Comparison of ENCODE assay signal across 9 cellular contexts in the genomic region with DNA sequence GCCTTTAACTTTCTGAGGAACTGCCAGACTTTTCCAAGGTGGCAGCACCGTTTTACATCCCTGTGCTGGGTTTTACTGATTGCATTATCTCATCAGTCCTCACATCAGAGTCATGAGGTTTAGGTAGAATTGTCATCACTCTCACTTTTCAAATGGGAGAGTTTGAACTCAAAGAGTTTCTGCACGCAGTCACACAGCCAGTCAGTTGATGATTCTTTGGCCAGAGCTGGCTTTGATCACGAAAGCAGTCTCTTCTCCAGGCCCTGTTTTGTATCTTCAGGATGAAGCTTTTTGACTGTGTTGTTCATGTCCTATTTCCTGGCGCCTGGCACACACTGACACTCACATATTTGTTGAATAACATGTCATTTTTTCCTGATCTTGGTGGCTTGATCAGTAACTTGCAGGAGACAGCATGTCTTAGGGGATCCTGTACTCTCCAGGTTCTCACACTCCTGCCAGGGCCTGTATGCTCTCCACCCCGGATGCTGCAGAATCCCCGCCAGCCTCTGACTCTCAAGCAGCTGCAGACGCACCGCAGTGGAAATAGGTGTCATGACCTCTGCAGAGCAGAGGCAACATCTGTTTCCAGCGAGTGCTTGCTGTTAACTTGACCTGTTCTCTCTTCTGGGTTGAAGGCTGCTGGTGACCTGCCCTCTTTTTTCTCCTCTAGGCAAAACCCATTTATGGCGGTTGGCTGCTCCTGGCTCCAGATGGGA. TPM values are rescaled to one million over a fixed set of nuclear protein-coding genes. Genes with fewer than 3 reads are reported as not detected.
DNase-seq lines count a peak whose midpoint lies in the region; TF ChIP-seq lines count a peak whose summit lies in the region.
"Had no signal": no experiment of that assay in that cellular context is flagged by ENCODE, and none has a peak within 500 bp of the region (broad histone marks: within the 10 kb centered on the region; RNA-seq: fewer than 3 reads in every experiment).

No MANE protein-coding gene starts in this region.

- H3K9ac ChIP-seq in SK-N-SH = no peak overlapping the region

- no peak for TF ChIP-seq RAD21 in SK-N-SH (IDR thresholded peaks at IDR 0.05; ENCODE audit: low read length)

- H3K4me3 Mint-ChIP-seq in CD4-positive, alpha-beta memory T cell = peak overlapping the region in 2 of 8 donors; percentile 34 to 44
- no peak overlapping the region for H3K4me3 Mint-ChIP-seq in osteocyte (ENCODE audit: unreplicated experiment)

- no peak overlapping the region for H3K4me3 ChIP-seq in CD4-positive, alpha-beta memory T cell (ENCODE audit: low read length in 2 of 2)
- no peak overlapping the region for H3K4me3 ChIP-seq in SK-N-SH (ENCODE audit: low read depth in 2 of 2, low read length in 1 of 2)
- no peak overlapping the region for H3K4me3 ChIP-seq in fibroblast of mammary gland (ENCODE audit: control insufficient read depth, low read depth, low read length)

- intact Hi-C loops in CD4-positive, alpha-beta memory T cell (cut with micrococcal nuclease) = no loop called here

- TF ChIP-seq EP300 in SK-N-SH (IDR thresholded peaks at IDR 0.05; ENCODE audit: borderline replicate concordance in 1 of 2, low read depth in 1 of 2, low read length in 1 of 2) = peak in 1 of 2 experiments; percentile 17; a peak in 1 of 4 replicates

- H3K27ac ChIP-seq in CD4-positive, alpha-beta memory T cell (ENCODE audit: low read depth, low read length) = no peak overlapping the region
- H3K27ac ChIP-seq in SK-N-SH (ENCODE audit: low read depth in 2 of 2, low read length in 1 of 2) = peak overlapping the region; percentile 8 to 76; a peak in 2 of 4 replicates

- H2AFZ ChIP-seq in SK-N-SH (ENCODE audit: low read depth) = no peak overlapping the region

- peaks cover 36 to 72% (median 48%) of the 10 kb centered on the region in 4 donors for H3K4me1 Mint-ChIP-seq in CD4-positive, alpha-beta memory T cell
- peaks cover 50% of the 10 kb centered on the region for H3K4me1 Mint-ChIP-seq in osteocyte (ENCODE audit: unreplicated experiment)

- DNase-seq in CD4-positive, alpha-beta memory T cell = peak in 2 of 5 donors; percentile 16 to 30
- DNase-seq in SK-N-SH = peak; percentile 68
- peak; percentile 89 for DNase-seq in fibroblast of mammary gland (ENCODE audit: low read depth)
- no peak for DNase-seq in osteocyte (ENCODE audit: extremely low spot score, unreplicated experiment)
- DNase-seq in SW 1271 (lab: John Stamatoyannopoulos, UW) = no peak
- no peak for DNase-seq in NCI-H2029 treated with DMSO at 0.1 percent for 48 hours (lab: John Stamatoyannopoulos, UW)
- no peak for DNase-seq in stimulated activated naive CD4-positive, alpha-beta T cell (lab: John Stamatoyannopoulos, UW)
- DNase-seq in DMS79 treated with DMSO at 0.1 percent for 48 hours (lab: John Stamatoyannopoulos, UW) = no peak
- DNase-seq: NCI-H345 had no signal

- CTCF ChIA-PET in CD4-positive, alpha-beta memory T cell (lab: Charles Lee; ENCODE audit: partially characterized antibody) = interaction anchor here (1.4 kb wide), 1 partner anchor 50 kb away, joined by 3 read pairs; no protein-coding TSS in a partner anchor
- CTCF ChIA-PET in SK-N-SH (lab: Yijun Ruan, JAX) = interaction anchor here (0.8 to 1.0 kb wide), 2 partner anchors 15 to 20 kb away, joined by 3 read pairs; no protein-coding TSS in a partner anchor

- H3K27me3 ChIP-seq in CD4-positive, alpha-beta memory T cell (ENCODE audit: insufficient read depth, low read length) = no peaks in the 10 kb centered on the region
- H3K27me3 ChIP-seq in SK-N-SH (ENCODE audit: insufficient read depth) = no peaks in the 10 kb centered on the region

- H3K4me2 ChIP-seq in SK-N-SH = no peak overlapping the region

- peaks cover 42 to 54% of the 10 kb centered on the region in 2 donors for H3K36me3 Mint-ChIP-seq in CD4-positive, alpha-beta memory T cell
- peaks cover 26% of the 10 kb centered on the region for H3K36me3 Mint-ChIP-seq in osteocyte (ENCODE audit: unreplicated experiment)

- peaks cover 0 to 6% (median 2%) of the 10 kb centered on the region in 8 donors for H3K9me3 Mint-ChIP-seq in CD4-positive, alpha-beta memory T cell
- peaks cover 3% of the 10 kb centered on the region for H3K9me3 Mint-ChIP-seq in osteocyte (ENCODE audit: unreplicated experiment)

- no peaks in the 10 kb centered on the region for H3K9me2 ChIP-seq in SK-N-SH

- H3K4me1 ChIP-seq in CD4-positive, alpha-beta memory T cell (ENCODE audit: insufficient read depth, low read length) = peaks cover 45% of the 10 kb centered on the region
- H3K4me1 ChIP-seq in SK-N-SH (ENCODE audit: control insufficient read depth in 1 of 2, insufficient read depth in 2 of 2, low read depth in 1 of 2, low read length in 1 of 2) = peaks cover 0 to 62% of the 10 kb centered on the region in 2 experiments; a peak in 2 of 4 replicates

- H3F3A ChIP-seq in SK-N-SH (replicated peaks; ENCODE audit: insufficient read depth) = no peaks in the 10 kb centered on the region

- H3K36me3 ChIP-seq in CD4-positive, alpha-beta memory T cell (ENCODE audit: insufficient read depth, low read length) = peaks cover 21% of the 10 kb centered on the region
- H3K36me3 ChIP-seq in SK-N-SH (replicated peaks in 1 of 2; ENCODE audit: control insufficient read depth in 1 of 2, insufficient read depth in 2 of 2, low read length in 1 of 2) = peaks cover 20 to 31% of the 10 kb centered on the region in 2 experiments

- no peaks in the 10 kb centered on the region for H3K27me3 Mint-ChIP-seq in CD4-positive, alpha-beta memory T cell
- no peaks in the 10 kb centered on the region for H3K27me3 Mint-ChIP-seq in osteocyte (ENCODE audit: unreplicated experiment)

- 66% methylated on average over 10 of the region's 10 CpGs for WGBS in SK-N-SH (ENCODE audit: low lambda C conversion rate)

- H3K79me2 ChIP-seq in SK-N-SH (ENCODE audit: insufficient read depth) = peaks cover 100% of the 10 kb centered on the region

- POLR2A ChIA-PET in CD4-positive, alpha-beta memory T cell (lab: Charles Lee; ENCODE audit: partially characterized antibody) = interaction anchor here (0.9 kb wide), 1 partner anchor 39 kb away, joined by 3 read pairs; no protein-coding TSS in a partner anchor
- POLR2A ChIA-PET in SK-N-SH (lab: Yijun Ruan, JAX) = interaction anchor here (0.7 kb wide), 1 partner anchor 43 kb away, joined by 3 read pairs; no protein-coding TSS in a partner anchor

- peak overlapping the region in 6 of 7 donors; percentile 2 to 85 (median 48) for H3K27ac Mint-ChIP-seq in CD4-positive, alpha-beta memory T cell
- H3K27ac Mint-ChIP-seq in osteocyte (ENCODE audit: unreplicated experiment) = peak overlapping the region; percentile 68

- TF ChIP-seq CTCF in SK-N-SH (IDR thresholded peaks at IDR 0.05) (no peak), fibroblast of mammary gland (conservative IDR thresholded peaks at IDR 0.05; ENCODE audit: control insufficient read depth, insufficient read depth, low read depth, low read length) (no peak), osteocyte (IDR thresholded peaks at IDR 0.05) (no peak)

- H4K20me1 ChIP-seq in SK-N-SH (ENCODE audit: insufficient read depth) = peaks cover 98% of the 10 kb centered on the region

- H3K9me3 ChIP-seq in CD4-positive, alpha-beta memory T cell (ENCODE audit: control insufficient read depth in 1 of 2, low read length in 2 of 2) = no peaks in the 10 kb centered on the region
- H3K9me3 ChIP-seq in SK-N-SH = no peaks in the 10 kb centered on the region

TF ChIP-seq in SK-N-SH, 30 proteins besides CTCF, POLR2A, EP300 and RAD21:
- TF ChIP-seq POLR2AphosphoS5 (IDR thresholded peaks at IDR 0.05; ENCODE audit: low read depth, low read length) = no peak
- TF ChIP-seq SIN3A (IDR thresholded peaks at IDR 0.05; ENCODE audit: borderline replicate concordance, low read depth, low read length) = no peak
- TF ChIP-seq RCOR1 (IDR thresholded peaks at IDR 0.05; ENCODE audit: low read length) = peak; percentile 38; the same call in 1 of the 2 replicates
- TF ChIP-seq, protein P1, sequence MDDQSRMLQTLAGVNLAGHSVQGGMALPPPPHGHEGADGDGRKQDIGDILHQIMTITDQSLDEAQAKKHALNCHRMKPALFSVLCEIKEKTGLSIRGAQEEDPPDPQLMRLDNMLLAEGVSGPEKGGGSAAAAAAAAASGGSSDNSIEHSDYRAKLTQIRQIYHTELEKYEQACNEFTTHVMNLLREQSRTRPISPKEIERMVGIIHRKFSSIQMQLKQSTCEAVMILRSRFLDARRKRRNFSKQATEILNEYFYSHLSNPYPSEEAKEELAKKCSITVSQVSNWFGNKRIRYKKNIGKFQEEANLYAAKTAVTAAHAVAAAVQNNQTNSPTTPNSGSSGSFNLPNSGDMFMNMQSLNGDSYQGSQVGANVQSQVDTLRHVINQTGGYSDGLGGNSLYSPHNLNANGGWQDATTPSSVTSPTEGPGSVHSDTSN (IDR thresholded peaks at IDR 0.05) = no peak
- no peak for TF ChIP-seq YY1 (IDR thresholded peaks at IDR 0.05; ENCODE audit: low read depth)
- TF ChIP-seq MXI1 (IDR thresholded peaks at IDR 0.05; ENCODE audit: low read depth, low read length) = no peak; the same call in 1 of the 2 replicates
- TF ChIP-seq JUND (IDR thresholded peaks at IDR 0.05) = no peak
- TF ChIP-seq RXRA (IDR thresholded peaks at IDR 0.05; ENCODE audit: borderline replicate concordance, low read depth) = no peak
TF ChIP-seq in SK-N-SH: peak in this region for 1.

RNA-seq across cellular contexts. Expression of a gene that starts 32.9 kb away (rescaled TPM):
- total RNA-seq in CD4-positive, alpha-beta memory T cell = 100 to 1,000 TPM; 250 to 255 TPM
- 10 to 100 TPM; 48.4 to 53.2 TPM for polyA plus RNA-seq in CD4-positive, alpha-beta memory T cell
- polyA plus RNA-seq in SK-N-SH (2012; rRNA removed) = 64.4 and 69.8 TPM in 2 replicates
- polyA plus RNA-seq in SK-N-SH (2012; cell fraction: cytosol; rRNA removed) = 48.5 and 56.7 TPM in 2 replicates
- 85.3 and 87.9 TPM in 2 replicates for polyA plus RNA-seq in SK-N-SH (2012; cell fraction: nucleus; rRNA removed)
- total RNA-seq in osteocyte = 206 and 209 TPM in 2 replicates

Comparison
In these comparisons a context has a peak if more than half of its experiments do, and no peak if none do; other contexts are left out.
1. DNase-seq: peak in SK-N-SH (single experiment) and fibroblast of mammary gland (single experiment); none in osteocyte (single experiment), SW 1271 (0 of 2), NCI-H2029 treated with DMSO at 0.1 percent for 48 hours (single experiment), stimulated activated naive CD4-positive, alpha-beta T cell (0 of 6) and DMS79 treated with DMSO at 0.1 percent for 48 hours (single experiment).